ENCODE assay signal across 16 cellular contexts in genomic region chr1:51524817-51525216, GRCh38. TPM values are rescaled to one million over a fixed set of nuclear protein-coding genes. Genes with fewer than 3 reads are reported as not detected.
DNase-seq lines count a peak whose midpoint lies in the region; ATAC-seq, FAIRE-seq and TF ChIP-seq lines count a peak whose summit lies in the region.
"Had no signal": no experiment of that assay in that cellular context is flagged by ENCODE, and none has a peak within 500 bp of the region (broad histone marks: within the 10 kb centered on the region; RNA-seq: fewer than 3 reads in every experiment).

No MANE protein-coding gene starts in this region.

- H3K4me1 ChIP-seq in K562 (replicated peaks in 1 of 2; ENCODE audit: control insufficient read depth in 2 of 2, insufficient read depth in 2 of 2, low read length in 2 of 2) (peaks cover 0 to 21% of the 10 kb centered on the region in 2 experiments; a peak in 3 of 5 replicates), neural progenitor cell (no peaks in the 10 kb centered on the region), kidney (ENCODE audit: control insufficient read depth in 1 of 2, insufficient read depth in 1 of 2, low read depth in 1 of 2, low read length in 2 of 2) (no peaks in the 10 kb centered on the region), colonic mucosa (peaks cover 10% of the 10 kb centered on the region)
- H3K4me1 ChIP-seq: A549, BLaER1, Caco-2 had no signal

- H3K27me3 ChIP-seq in K562 (ENCODE audit: control insufficient read depth in 2 of 2, insufficient read depth in 2 of 2, low read length in 2 of 2) (no peaks in the 10 kb centered on the region), neural progenitor cell (no peaks in the 10 kb centered on the region), colonic mucosa (no peaks in the 10 kb centered on the region)
- H3K27me3 ChIP-seq: BLaER1 had no signal

- H3K4me3 ChIP-seq in K562 (no peak overlapping the region), neural progenitor cell (no peak overlapping the region), kidney (ENCODE audit: low read length in 2 of 2) (no peak overlapping the region), colonic mucosa (no peak overlapping the region)
- H3K4me3 ChIP-seq: A549, BLaER1 had no signal

- H3K36me3 ChIP-seq in K562 (ENCODE audit: control insufficient read depth, insufficient read depth, low read length) (peaks cover 16% of the 10 kb centered on the region), neural progenitor cell (no peaks in the 10 kb centered on the region), kidney (ENCODE audit: control insufficient read depth in 1 of 2, insufficient read depth in 2 of 2, low read length in 2 of 2) (peaks cover 0 to 4% of the 10 kb centered on the region in 2 donors), colonic mucosa (no peaks in the 10 kb centered on the region)
- H3K36me3 ChIP-seq: BLaER1 had no signal

- in situ Hi-C loops in K562 (cut with MboI) = no loop called here

- no peak for TF ChIP-seq EP300 in K562 (IDR thresholded peaks at IDR 0.05; ENCODE audit: low read length)

- H3K9me3 ChIP-seq in K562 (replicated peaks; ENCODE audit: control insufficient read depth, insufficient read depth, low read depth, low read length) (no peaks in the 10 kb centered on the region), neural progenitor cell (ENCODE audit: low read depth) (no peaks in the 10 kb centered on the region), kidney (ENCODE audit: control insufficient read depth in 1 of 2, low read length in 2 of 2) (no peaks in the 10 kb centered on the region), colonic mucosa (no peaks in the 10 kb centered on the region)
- H3K9me3 ChIP-seq: A549, BLaER1, Caco-2 had no signal

- H3K4me1 Mint-ChIP-seq in neural progenitor cell = no peaks in the 10 kb centered on the region
- H3K4me1 Mint-ChIP-seq in T-helper 2 cell treated with Interferon-gamma antibody and Interleukin-4, amounts not matched to agents 5 μg/mL and 100 μg/mL, for 36 hours (ENCODE audit: low read depth) = peaks cover 12% of the 10 kb centered on the region

- DNase-seq in K562 (ENCODE audit: extremely low read depth in 1 of 4, low spot score in 3 of 4) (no peak), foreskin melanocyte (peak; percentile 89), neural progenitor cell (ENCODE audit: low spot score) (no peak), kidney tubule cell (ENCODE audit: low spot score) (no peak), kidney (no peak), colonic mucosa (no peak)
- DNase-seq in T-helper 2 cell treated with Interferon-gamma antibody and Interleukin-4, amounts not matched to agents 5 μg/mL and 100 μg/mL, for 36 hours (ENCODE audit: low spot score) = no peak
- DNase-seq: AML-193; Caco-2; CD8-positive, alpha-beta memory T cell; DND-41; GDM1 had no signal

- CTCF ChIA-PET in K562 (lab: Yijun Ruan, JAX; ENCODE audit: low intra/inter-chr PET ratio) = no interaction called here

- no peaks in the 10 kb centered on the region for H3K36me3 Mint-ChIP-seq in neural progenitor cell
- H3K36me3 Mint-ChIP-seq in T-helper 2 cell treated with Interferon-gamma antibody and Interleukin-4, amounts not matched to agents 5 μg/mL and 100 μg/mL, for 36 hours (ENCODE audit: low read depth) = no peaks in the 10 kb centered on the region

- intact Hi-C loops in K562 (cut with micrococcal nuclease) (loop anchor here (5.0 kb wide), 1 partner anchor 183 kb away; no protein-coding TSS in a partner anchor), kidney (cut with DNase I) (no loop called here), colonic mucosa (cut with DNase I) (no loop called here)

- TF ChIP-seq POLR2A in K562 (conservative IDR thresholded peaks at IDR 0.05) = no peak

- 100% methylated on average over 1 of the region's 1 CpG for WGBS in K562 (ENCODE audit: insufficient coverage, low coverage, missing lambda C conversion rate)

- no peak for TF ChIP-seq RAD21 in K562 (CRISPR knock-in tag; conservative IDR thresholded peaks at IDR 0.05 in 1 of 2, IDR thresholded peaks at IDR 0.05 in 1 of 2)

- no peak for ATAC-seq in K562
- ATAC-seq: A549, HCT116 had no signal

- H3K4me2 ChIP-seq in K562 (ENCODE audit: insufficient read depth, low read length) (no peak overlapping the region), neural progenitor cell (no peak overlapping the region)
- H3K4me2 ChIP-seq: A549, BLaER1 had no signal

- no peak overlapping the region for H3K27ac ChIP-seq in K562 (ENCODE audit: extremely low read depth, low read depth, low read length)
- H3K27ac ChIP-seq in neural progenitor cell = no peak overlapping the region
- H3K27ac ChIP-seq in kidney (ENCODE audit: low read depth in 2 of 2, low read length in 2 of 2) = no peak overlapping the region
- no peak overlapping the region for H3K27ac ChIP-seq in colonic mucosa
- H3K27ac ChIP-seq: A549, BLaER1, HL-60 had no signal

- FAIRE-seq in K562 (lab: Jason Lieb, UNC) (no peak), kidney (lab: Jason Lieb, UNC) (no peak)
- FAIRE-seq: A549 had no signal

- POLR2A ChIA-PET in K562 (lab: Yijun Ruan, JAX) = interaction anchor here (1.6 kb wide), 1 partner anchor 10 kb away, joined by 7 read pairs; no protein-coding TSS in a partner anchor

- H3K27ac Mint-ChIP-seq in neural progenitor cell = no peak overlapping the region
- no peak overlapping the region for H3K27ac Mint-ChIP-seq in T-helper 2 cell treated with Interferon-gamma antibody and Interleukin-4, amounts not matched to agents 5 μg/mL and 100 μg/mL, for 36 hours

- H3K79me2 ChIP-seq in K562 (ENCODE audit: control insufficient read depth, insufficient read depth, low read length) (no peaks in the 10 kb centered on the region), neural progenitor cell (ENCODE audit: low read depth) (no peaks in the 10 kb centered on the region)

- no peaks in the 10 kb centered on the region for H3F3A ChIP-seq in neural progenitor cell (ENCODE audit: low read depth)

- no peak overlapping the region for H3K4me3 Mint-ChIP-seq in neural progenitor cell
- H3K4me3 Mint-ChIP-seq in T-helper 2 cell treated with Interferon-gamma antibody and Interleukin-4, amounts not matched to agents 5 μg/mL and 100 μg/mL, for 36 hours = no peak overlapping the region
- H3K4me3 Mint-ChIP-seq: CD8-positive, alpha-beta memory T cell had no signal

- no peaks in the 10 kb centered on the region for H3K9me1 ChIP-seq in K562 (ENCODE audit: control insufficient read depth, insufficient read depth, low read length)

- H2AFZ ChIP-seq in K562 (ENCODE audit: low read depth, low read length) = no peak overlapping the region
- H2AFZ ChIP-seq in neural progenitor cell (replicated peaks) = peak overlapping the region; percentile 52

- H3K27me3 Mint-ChIP-seq in neural progenitor cell (ENCODE audit: insufficient read depth, low read depth) = no peaks in the 10 kb centered on the region
- H3K27me3 Mint-ChIP-seq in T-helper 2 cell treated with Interferon-gamma antibody and Interleukin-4, amounts not matched to agents 5 μg/mL and 100 μg/mL, for 36 hours (ENCODE audit: low read depth) = no peaks in the 10 kb centered on the region
- H3K27me3 Mint-ChIP-seq: CD8-positive, alpha-beta memory T cell had no signal

- TF ChIP-seq CTCF in K562 (IDR thresholded peaks at IDR 0.05 in 2 of 3, conservative IDR thresholded peaks at IDR 0.05 in 1 of 3; ENCODE audit: insufficient read depth in 2 of 3, low read depth in 1 of 3, low read length in 3 of 3) (no peak), neural progenitor cell (IDR thresholded peaks at IDR 0.05) (no peak), kidney (IDR thresholded peaks at IDR 0.05; ENCODE audit: borderline replicate concordance, extremely low read depth, insufficient read depth) (no peak), colonic mucosa (IDR thresholded peaks at IDR 0.05) (no peak)

- H3K9me3 Mint-ChIP-seq in neural progenitor cell = no peaks in the 10 kb centered on the region
- no peaks in the 10 kb centered on the region for H3K9me3 Mint-ChIP-seq in T-helper 2 cell treated with Interferon-gamma antibody and Interleukin-4, amounts not matched to agents 5 μg/mL and 100 μg/mL, for 36 hours
- H3K9me3 Mint-ChIP-seq: CD8-positive, alpha-beta memory T cell had no signal

- BruUV-seq in K562 (replicated peaks; lab: Mats Ljungman, UMichigan) = no TSS peak

- H3K9ac ChIP-seq in K562 (ENCODE audit: insufficient read depth in 1 of 2, low read depth in 2 of 2, low read length in 2 of 2) = no peak overlapping the region
- H3K9ac ChIP-seq in neural progenitor cell = no peak overlapping the region
- no peak overlapping the region for H3K9ac ChIP-seq in kidney (ENCODE audit: low read length in 2 of 2)
- H3K9ac ChIP-seq in colonic mucosa (ENCODE audit: low read depth in 2 of 2, low read length in 2 of 2) = no peak overlapping the region
- H3K9ac ChIP-seq: BLaER1 had no signal

- H4K20me1 ChIP-seq in K562 (replicated peaks; ENCODE audit: control insufficient read depth, insufficient read depth, low read length) (no peaks in the 10 kb centered on the region), neural progenitor cell (ENCODE audit: low read depth) (no peaks in the 10 kb centered on the region)
- H4K20me1 ChIP-seq: BLaER1 had no signal

TF ChIP-seq in K562, 482 proteins besides CTCF, POLR2A, EP300 and RAD21 (continues in another document):
- peak; percentile 42 to 58; a peak in 3 of 4 replicates for TF ChIP-seq KDM1A (IDR thresholded peaks at IDR 0.05)

RNA-seq across cellular contexts. Expression of gene EPS15, which starts 5.8 kb away (rescaled TPM):
- 166 and 354 TPM in 2 replicates for total RNA-seq in K562 (2011; cell fraction: chromatin; rRNA removed; ENCODE audit: low replicate concordance)
- 42.5 and 54.6 TPM in 2 replicates for total RNA-seq in K562 (2011; cell fraction: nucleolus; rRNA removed)
- total RNA-seq in K562 (2011; cell fraction: nucleoplasm; rRNA removed) = 102 and 104 TPM in 2 replicates
- total RNA-seq in K562 (2014; rRNA removed) (31.0 and 31.1 TPM in 2 replicates), K562 (2014; rRNA removed; fragmentation: Illumina TruSeq; extraction: Trizol) (55.0 and 67.0 TPM in 2 replicates), K562 (2015; rRNA removed; fragmentation: Illumina TruSeq; extraction: Trizol) (43.0 and 47.7 TPM in 2 replicates), K562 (2021) (59.7 and 69.0 TPM in 2 replicates), neural progenitor cell (ENCODE audit: low replicate concordance) (36.3 and 42.0 TPM in 2 replicates), kidney (91.3 TPM), colonic mucosa (10 to 100 TPM; 40.3 to 55.8 TPM)
- polyA plus RNA-seq in K562 (2011; rRNA removed) (46.6 and 64.5 TPM in 2 replicates), K562 (2014; fragmentation: Illumina TruSeq; extraction: Trizol) (41.2 and 41.7 TPM in 2 replicates), K562 (2014; fragmentation: Nextera tagmentation; extraction: Ambion mirVana) (10 to 100 TPM; 23.1 to 31.6 TPM), K562 (2014; rRNA removed) (33.6 and 33.9 TPM in 2 replicates), kidney (ENCODE audit: insufficient read depth, low read depth, low replicate concordance) (17.5 TPM)
- 12.8 and 22.2 TPM in 2 replicates for polyA plus RNA-seq in K562 (2011; cell fraction: cytosol; rRNA removed)
- 32.0 and 36.8 TPM in 2 replicates for polyA plus RNA-seq in K562 (2011; cell fraction: nucleus; rRNA removed)
- polyA plus RNA-seq in K562 (2012) = 26.7 and 38.3 TPM in 2 replicates
- polyA minus RNA-seq in K562 (2011; rRNA and poly(A)+ RNA removed) = 141 and 149 TPM in 2 replicates
- polyA minus RNA-seq in K562 (2011; cell fraction: cytosol; rRNA and poly(A)+ RNA removed) = 49.4 and 55.8 TPM in 2 replicates
- polyA minus RNA-seq in K562 (2011; cell fraction: nucleus; rRNA and poly(A)+ RNA removed) = 34.7 and 51.0 TPM in 2 replicates
